25 cellular contexts compared by ENCODE assay signal in the genomic region with DNA sequence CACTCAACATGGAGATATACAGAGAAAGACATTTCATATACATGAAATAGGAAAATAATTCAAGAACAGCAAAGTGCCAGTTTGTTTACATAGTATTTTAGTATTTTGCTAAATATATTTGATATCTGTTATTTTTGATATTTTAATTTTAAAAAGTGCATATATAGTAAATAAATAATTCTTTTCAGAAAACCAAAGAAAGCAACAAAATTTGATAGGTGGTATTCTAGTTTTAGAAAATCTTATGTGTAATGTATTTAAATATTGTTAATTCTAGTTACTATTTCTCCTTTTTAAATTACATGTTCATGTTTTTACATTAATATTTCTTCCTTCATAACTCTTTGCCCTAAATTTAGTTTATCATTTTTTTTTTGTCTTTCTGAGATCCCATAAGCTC.
"Had no signal": no experiment of that assay in that cellular context is flagged by ENCODE, and none has a peak within 500 bp of the region (broad histone marks: within the 10 kb centered on the region; RNA-seq: fewer than 3 reads in every experiment).

No MANE protein-coding gene starts in this region.

- ATAC-seq: natural killer cell; psoas muscle; right cardiac atrium; sciatic nerve; stimulated activated effector memory CD8-positive, alpha-beta T cell treated with anti-CD3 and anti-CD28 coated beads, Interleukin-12 subunit alpha, Interleukin-12 subunit beta, amount 100 ng/mL, for 72 hours; stimulated activated naive B cell treated with anti-CD40 and anti-IgM and Interleukin-4, amounts not matched to agents 10 μg/mL and 1 μg/mL and 100 μg/mL, for 72 hours had no signal

- H3K9me3 ChIP-seq: ovary, psoas muscle, stomach, thoracic aorta, thyroid gland, tibial nerve, upper lobe of left lung, vagina had no signal

- DNase-seq: natural killer cell; occipital lobe; ovary; posterior cingulate gyrus; psoas muscle; right cardiac atrium; stimulated activated CD4-positive, alpha-beta T cell treated with anti-CD3 and anti-CD28 coated beads, Interleukin-15, amount 100 ng/mL, for 24 hours; stimulated activated CD4-positive, alpha-beta T cell treated with anti-CD3 and anti-CD28 coated beads, Interleukin-2, amount 100 ng/mL, for 24 hours; stimulated activated CD4-positive, alpha-beta T cell treated with anti-CD3 and anti-CD28 coated beads, Interleukin-2, amount 100 ng/mL, for 48 hours; stimulated activated CD4-positive, alpha-beta T cell treated with anti-CD3 and anti-CD28 coated beads, Interleukin-4, amount 100 ng/mL, for 24 hours; stimulated activated naive B cell treated with anti-CD40 and anti-IgM and Interleukin-4, amounts not matched to agents 10 μg/mL and 1 μg/mL and 100 μg/mL, for 72 hours; stimulated activated naive CD4-positive, alpha-beta T cell treated with Interleukin-2 at 50 U/mL for 16 hours; stomach; thyroid gland; trophoblast cell; upper lobe of left lung had no signal

- H3K27ac ChIP-seq: neural progenitor cell, ovary, parathyroid adenoma, psoas muscle, skin epidermis, stomach, thoracic aorta, thyroid gland, tibial nerve, upper lobe of left lung, vagina had no signal

- H3K4me1 ChIP-seq: parathyroid adenoma, psoas muscle, stomach, thyroid gland, tibial nerve, upper lobe of left lung, vagina had no signal

- H3K9ac ChIP-seq: neural progenitor cell, parathyroid adenoma had no signal

- H2AFZ ChIP-seq: neural progenitor cell, parathyroid adenoma had no signal

- H3K36me3 ChIP-seq: ovary had no signal

- FAIRE-seq: urothelium cell line had no signal

- H3K27me3 ChIP-seq: neural progenitor cell, stomach, thyroid gland, tibial nerve, upper lobe of left lung, vagina had no signal

- H3K4me3 ChIP-seq: neural progenitor cell, ovary, psoas muscle, skin epidermis, stomach, thoracic aorta, thyroid gland, tibial nerve, upper lobe of left lung, vagina had no signal

- H3K4me2 ChIP-seq: neural progenitor cell had no signal
